In genomic region chr21:15966216-15966615, GRCh38 we compare ENCODE assay signal across 23 cellular contexts.
"Had no signal": no experiment of that assay in that cellular context is flagged by ENCODE, and none has a peak within 500 bp of the region (broad histone marks: within the 10 kb centered on the region; RNA-seq: fewer than 3 reads in every experiment).

No MANE protein-coding gene starts in this region.

- DNase-seq: activated CD4-positive, alpha-beta T cell treated with anti-CD3 and anti-CD28 coated beads for 36 hours; activated CD4-positive, alpha-beta T cell treated with anti-CD3 and anti-CD28 coated beads, Interleukin-2, amount 50 U/mL, for 4 hours; activated CD8-positive, alpha-beta memory T cell treated with anti-CD3 and anti-CD28 coated beads for 24 hours; activated CD8-positive, alpha-beta memory T cell treated with anti-CD3 and anti-CD28 coated beads, Interleukin-2, amount 50 U/mL, for 4 hours; activated naive CD4-positive, alpha-beta T cell treated with Interleukin-2 at 50 U/mL for 16 hours; activated naive CD8-positive, alpha-beta T cell treated with anti-CD3 and anti-CD28 coated beads for 36 hours; activated T-cell treated with anti-CD3 and anti-CD28 coated beads, Interleukin-2, amount 50 U/mL, for 4 hours; amygdala; cerebellar nuclear complex; endodermal cell; heart left ventricle; islet precursor cell; left cardiac atrium; naive thymus-derived CD8-positive, alpha-beta T cell; retina; stimulated activated CD4-positive, alpha-beta T cell treated with anti-CD3 and anti-CD28 coated beads, Interleukin-4, amount 100 ng/mL, for 24 hours; stimulated activated naive CD8-positive, alpha-beta T cell treated with anti-CD3 and anti-CD28 coated beads, Interleukin-15, Interleukin-2, amounts not matched to agents 100 U/mL and 50 U/mL, for 24 hours; substantia nigra; T-helper 9 cell; thyroid gland; upper lobe of right lung had no signal

- H3K9me3 ChIP-seq: heart left ventricle, thyroid gland, upper lobe of right lung had no signal

- ATAC-seq: activated CD4-positive, alpha-beta T cell treated with anti-CD3 and anti-CD28 coated beads for 36 hours; activated T-cell treated with anti-CD3 and anti-CD28 coated beads, Interleukin-2, amount 50 U/mL, for 4 hours; heart left ventricle; left cardiac atrium; naive thymus-derived CD8-positive, alpha-beta T cell; stimulated activated naive CD8-positive, alpha-beta T cell treated with anti-CD3 and anti-CD28 coated beads, Interleukin-15, Interleukin-2, amounts not matched to agents 100 U/mL and 50 U/mL, for 24 hours; upper lobe of right lung; WTC11 had no signal

- H3K27ac ChIP-seq: coronary artery, heart left ventricle, thyroid gland, upper lobe of right lung had no signal

- H3K36me3 ChIP-seq: heart left ventricle, thyroid gland, upper lobe of right lung had no signal

- H3K4me3 ChIP-seq: coronary artery, heart left ventricle, thyroid gland, upper lobe of right lung had no signal

- H3K27me3 ChIP-seq: heart left ventricle, thyroid gland, upper lobe of right lung had no signal

- H3K4me1 ChIP-seq: heart left ventricle, thyroid gland, upper lobe of right lung had no signal
